ENCODE assay signal across 17 cellular contexts in genomic region chr11:8223513-8223899, GRCh38. TPM values are rescaled to one million over a fixed set of nuclear protein-coding genes. Genes with fewer than 3 reads are reported as not detected.
DNase-seq lines count a peak whose midpoint lies in the region; ATAC-seq and TF ChIP-seq lines count a peak whose summit lies in the region.
"Had no signal": no experiment of that assay in that cellular context is flagged by ENCODE, and none has a peak within 500 bp of the region (broad histone marks: within the 10 kb centered on the region; RNA-seq: fewer than 3 reads in every experiment).

No MANE protein-coding gene starts in this region.

- H3K4me1 ChIP-seq in breast epithelium (no peaks in the 10 kb centered on the region), upper lobe of right lung (no peaks in the 10 kb centered on the region)
- H3K4me1 ChIP-seq: SJSA1 had no signal

- H3K27me3 Mint-ChIP-seq in MCF 10A (ENCODE audit: insufficient read depth, unreplicated experiment), result no peaks in the 10 kb centered on the region

- no peak overlapping the region for H3K27ac ChIP-seq in breast epithelium
- no peak overlapping the region for H3K27ac ChIP-seq in upper lobe of right lung
- H3K27ac ChIP-seq: colonic mucosa, SJSA1 had no signal

- H3K36me3 Mint-ChIP-seq in MCF 10A (ENCODE audit: insufficient read depth, unreplicated experiment), result peaks cover 7% of the 10 kb centered on the region
- H3K36me3 Mint-ChIP-seq: memory B cell; natural killer cell treated with Interleukin-12 subunit alpha and Interleukin-12 subunit beta and Interleukin-15 and Interleukin-18, amount 100 ng/mL, for 72 hours had no signal

- H3K9me3 ChIP-seq in breast epithelium (no peaks in the 10 kb centered on the region), upper lobe of right lung (no peaks in the 10 kb centered on the region)
- H3K9me3 ChIP-seq: colonic mucosa, SJSA1 had no signal

- BruUV-seq in MCF 10A (replicated peaks; lab: Mats Ljungman, UMichigan), result no TSS peak

- CTCF ChIA-PET in MCF 10A (lab: Yijun Ruan, JAX), result interaction anchor here (0.6 to 19.3 kb wide), 9 partner anchors 9 to 915 kb away, joined by 3 to 398 read pairs (median 4); partner anchors contain the start of gene LMO1

- no peaks in the 10 kb centered on the region for H3K27me3 ChIP-seq in breast epithelium
- no peaks in the 10 kb centered on the region for H3K27me3 ChIP-seq in upper lobe of right lung
- H3K27me3 ChIP-seq: colonic mucosa, SJSA1 had no signal

- DNase-seq in MCF 10A (ENCODE audit: unreplicated experiment) (peak; percentile 27), breast epithelium (ENCODE audit: low spot score in 2 of 2) (no peak), SK-MEL-5 (ENCODE audit: low read depth, low spot score) (peak; percentile 95), fibroblast of peridontal ligament (ENCODE audit: extremely low read depth) (peak; percentile 3), upper lobe of right lung (peak; percentile 30), NCI-H82 (lab: John Stamatoyannopoulos, UW) (no peak)
- DNase-seq: colonic mucosa, NCI-H1930, NCI-H524, T1000 had no signal

- peaks cover 4% of the 10 kb centered on the region for H3K4me1 Mint-ChIP-seq in MCF 10A (ENCODE audit: insufficient read depth, unreplicated experiment)

- ATAC-seq in upper lobe of right lung (no peak), SK-N-SH treated with all-trans-retinoic acid at 6 μM for 48 hours (no peak), GM21360 (IDR thresholded peaks at IDR 0.05; ENCODE audit: unreplicated experiment) (no peak)

- TF ChIP-seq POLR2A in breast epithelium (IDR thresholded peaks at IDR 0.05), result no peak

- no peaks in the 10 kb centered on the region for H3K9me3 Mint-ChIP-seq in MCF 10A (ENCODE audit: unreplicated experiment)
- H3K9me3 Mint-ChIP-seq: memory B cell; natural killer cell treated with Interleukin-12 subunit alpha and Interleukin-12 subunit beta and Interleukin-15 and Interleukin-18, amount 100 ng/mL, for 72 hours had no signal

- in situ Hi-C loops in SK-MEL-5 (cut with HindIII; ENCODE audit: low pct_unique_long_range_greater_than_20kb, low sequenced_read_pairs), result no loop called here

- intact Hi-C loops in MCF 10A (cut with micrococcal nuclease), result loop anchor here (10.0 kb wide), 1 partner anchor 731 kb away; no protein-coding TSS in a partner anchor
- intact Hi-C loops in breast epithelium (cut with DNase I; ENCODE audit: low total_unique reads), result no loop called here
- intact Hi-C loops in upper lobe of right lung (cut with DNase I), result loop anchor here (10.0 kb wide), 1 partner anchor 341 kb away; no protein-coding TSS in a partner anchor

- no peak for TF ChIP-seq CTCF in MCF 10A (IDR thresholded peaks at IDR 0.05; ENCODE audit: unreplicated experiment)
- TF ChIP-seq CTCF in breast epithelium (IDR thresholded peaks at IDR 0.05), result no peak
- TF ChIP-seq CTCF in upper lobe of right lung (IDR thresholded peaks at IDR 0.05), result no peak

- H3K36me3 ChIP-seq in breast epithelium (no peaks in the 10 kb centered on the region), upper lobe of right lung (no peaks in the 10 kb centered on the region)
- H3K36me3 ChIP-seq: colonic mucosa, SJSA1 had no signal

- H3K4me3 ChIP-seq in breast epithelium (no peak overlapping the region), upper lobe of right lung (no peak overlapping the region)
- H3K4me3 ChIP-seq: colonic mucosa, SJSA1 had no signal

- POLR2A ChIA-PET in MCF 10A (lab: Yijun Ruan, JAX), result interaction anchor here (1.1 kb wide), 1 partner anchor 41 kb away, joined by 4 read pairs; no protein-coding TSS in a partner anchor

- no peak overlapping the region for H3K4me3 Mint-ChIP-seq in MCF 10A (ENCODE audit: unreplicated experiment)
- H3K4me3 Mint-ChIP-seq: memory B cell; natural killer cell treated with Interleukin-12 subunit alpha and Interleukin-12 subunit beta and Interleukin-15 and Interleukin-18, amount 100 ng/mL, for 72 hours had no signal

- H3K27ac Mint-ChIP-seq in MCF 10A (ENCODE audit: low read depth, unreplicated experiment), result no peak overlapping the region
- H3K27ac Mint-ChIP-seq: memory B cell had no signal

TF ChIP-seq in SK-N-SH treated with all-trans-retinoic acid at 6 μM for 48 hours, 23 proteins besides CTCF, POLR2A, EP300 and RAD21:
- TF ChIP-seq ZNF8 (CRISPR knock-in tag; IDR thresholded peaks at IDR 0.05), result no peak
- no peak for TF ChIP-seq TOX (CRISPR knock-in tag; IDR thresholded peaks at IDR 0.05; ENCODE audit: borderline replicate concordance)
- TF ChIP-seq OSR1 (CRISPR knock-in tag; IDR thresholded peaks at IDR 0.05), result no peak
- TF ChIP-seq SNAI2 (CRISPR knock-in tag; IDR thresholded peaks at IDR 0.05), result no peak
- no peak for TF ChIP-seq ISL1 (CRISPR knock-in tag; IDR thresholded peaks at IDR 0.05)
- no peak for TF ChIP-seq CSDC2 (CRISPR knock-in tag; IDR thresholded peaks at IDR 0.05)
- TF ChIP-seq ESRRG (CRISPR knock-in tag; IDR thresholded peaks at IDR 0.05), result no peak

RNA-seq across cellular contexts. Expression of gene LMO1, which starts 40.2 kb away (rescaled TPM):
- total RNA-seq in MCF 10A (2022) (not detected in 2 replicates), breast epithelium (not detected), upper lobe of right lung (not detected)
- total RNA-seq in SK-MEL-5 (2014; rRNA removed; shearing (Covaris generic)), result 0.29 TPM in 1 of 2 replicates, not detected in the other
- polyA plus RNA-seq in SK-MEL-5 (2015; cell fraction: cytosol; rRNA removed), result 0.31 and 0.47 TPM in 2 replicates
- polyA plus RNA-seq in SK-MEL-5 (2015; cell fraction: nucleus; rRNA removed), result 0.39 and 2.2 TPM in 2 replicates
- total RNA-seq: colonic mucosa; endothelial cell of umbilical vein; natural killer cell treated with Interleukin-12 subunit alpha and Interleukin-12 subunit beta and Interleukin-15 and Interleukin-18, amount 100 ng/mL, for 72 hours; pulmonary artery endothelial cell; SJSA1 had no signal
- polyA plus RNA-seq: endothelial cell of umbilical vein had no signal

RNA-seq across cellular contexts. Expression of gene RIC3, which starts 54.7 kb away (rescaled TPM):
- total RNA-seq in MCF 10A (2022) (0.65 and 0.96 TPM in 2 replicates), breast epithelium (10 to 100 TPM in 2 of 3 donors, 1 to 10 TPM in 1; 4.5 to 48.0 (median 24.3) TPM), upper lobe of right lung (12.9 TPM)
- total RNA-seq in SK-MEL-5 (2014; rRNA removed; shearing (Covaris generic)), result 0.34 and 2.6 TPM in 2 replicates
- 1.2 and 3.1 TPM in 2 replicates for polyA plus RNA-seq in SK-MEL-5 (2015; cell fraction: cytosol; rRNA removed)
- polyA plus RNA-seq in SK-MEL-5 (2015; cell fraction: nucleus; rRNA removed), result 45.0 and 51.4 TPM in 2 replicates
- total RNA-seq: endothelial cell of umbilical vein, SJSA1 had no signal
- polyA plus RNA-seq: endothelial cell of umbilical vein had no signal

Comparison
In these comparisons a context has a peak if more than half of its experiments do, and no peak if none do; other contexts are left out.
1. DNase-seq: peak in MCF 10A (single experiment), SK-MEL-5 (single experiment), fibroblast of peridontal ligament (single experiment) and upper lobe of right lung (single experiment); none in breast epithelium (0 of 2) and NCI-H82 (single experiment).